ENCODE assay signal across 20 cellular contexts in the genomic region with DNA sequence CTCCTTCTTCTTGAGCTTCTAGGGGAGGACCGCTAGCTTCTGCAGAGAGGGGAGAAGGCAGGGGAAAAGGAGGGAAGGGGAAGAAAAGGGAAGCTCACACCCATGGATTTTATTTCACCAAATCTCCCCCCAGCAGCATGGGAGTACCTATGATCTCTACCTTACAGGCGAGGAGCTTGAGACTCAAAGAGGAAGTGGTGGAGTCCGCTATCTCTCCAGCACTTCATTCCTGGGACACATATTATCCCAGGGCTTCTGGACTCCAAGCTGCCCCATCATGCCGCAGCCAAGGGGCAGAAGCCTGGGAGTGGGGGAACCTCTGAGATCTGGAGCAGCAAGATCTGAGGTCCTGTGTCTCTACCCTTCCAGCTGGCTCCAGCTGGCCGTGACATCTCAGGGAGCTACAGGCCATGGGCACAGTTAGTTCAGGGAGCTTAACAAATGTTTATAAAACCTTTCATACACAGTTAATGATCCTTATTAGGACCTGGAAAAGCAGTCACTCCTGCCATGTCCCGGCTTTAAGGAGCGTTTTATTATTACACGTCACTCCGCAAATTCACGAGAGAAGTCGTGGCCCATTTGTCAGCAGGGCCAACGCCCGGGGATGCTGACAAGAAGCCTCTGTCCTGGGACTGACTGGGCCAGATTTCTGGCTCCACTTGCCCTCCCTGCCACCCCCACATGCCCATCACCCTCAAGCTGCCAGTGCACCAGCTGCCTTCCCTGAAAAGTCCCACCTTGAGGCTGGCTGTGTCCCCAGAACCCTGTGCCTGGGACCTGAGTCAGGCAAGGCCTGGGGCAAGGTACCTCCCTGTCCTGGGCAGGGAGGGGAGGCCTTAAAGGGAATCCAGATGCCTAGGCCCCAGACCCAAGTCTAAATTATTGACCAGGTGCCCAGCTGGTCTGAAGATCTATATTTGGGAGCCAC.
DNase-seq lines count a peak whose midpoint lies in the region; ATAC-seq, FAIRE-seq and TF ChIP-seq lines count a peak whose summit lies in the region.
"Had no signal": no experiment of that assay in that cellular context is flagged by ENCODE, and none has a peak within 500 bp of the region (broad histone marks: within the 10 kb centered on the region; RNA-seq: fewer than 3 reads in every experiment).

No MANE protein-coding gene starts in this region.

- TF ChIP-seq POLR2A in prostate gland (IDR thresholded peaks at IDR 0.05) (no peak), GM12892 (IDR thresholded peaks at IDR 0.05; ENCODE audit: low read depth, low read length) (no peak)

- no peak for ATAC-seq in right cardiac atrium
- ATAC-seq in left cardiac atrium = no peak
- ATAC-seq: activated CD8-positive, alpha-beta memory T cell treated with anti-CD3 and anti-CD28 coated beads, Interleukin-2, amount 10 ng/mL, durations not matched to agents 7 days and 5 days had no signal

- H3K9ac ChIP-seq in smooth muscle cell (ENCODE audit: low read depth) = no peak overlapping the region
- H3K9ac ChIP-seq: parathyroid adenoma had no signal

- no peak overlapping the region for H2AFZ ChIP-seq in smooth muscle cell (ENCODE audit: low read depth)
- H2AFZ ChIP-seq: parathyroid adenoma had no signal

- H3K27me3 ChIP-seq in right cardiac atrium (ENCODE audit: control insufficient read depth, insufficient read depth) (no peaks in the 10 kb centered on the region), prostate gland (replicated peaks; ENCODE audit: insufficient read depth) (no peaks in the 10 kb centered on the region), smooth muscle cell (ENCODE audit: low read depth) (no peaks in the 10 kb centered on the region)
- H3K27me3 ChIP-seq: colonic mucosa, right lobe of liver had no signal

- peaks cover 5% of the 10 kb centered on the region for H3K4me1 ChIP-seq in right cardiac atrium (ENCODE audit: control insufficient read depth, insufficient read depth, low read length)
- no peaks in the 10 kb centered on the region for H3K4me1 ChIP-seq in prostate gland (replicated peaks)
- no peaks in the 10 kb centered on the region for H3K4me1 ChIP-seq in urinary bladder (ENCODE audit: insufficient read depth)
- peaks cover 5% of the 10 kb centered on the region for H3K4me1 ChIP-seq in smooth muscle cell (ENCODE audit: low read depth)
- H3K4me1 ChIP-seq: colonic mucosa, right lobe of liver had no signal

- H3K4me3 ChIP-seq in right cardiac atrium (ENCODE audit: low read length) (no peak overlapping the region), fibroblast of villous mesenchyme (ENCODE audit: low read depth, low read length) (no peak overlapping the region), prostate gland (no peak overlapping the region), urinary bladder (ENCODE audit: low read depth, low read length) (no peak overlapping the region), smooth muscle cell (no peak overlapping the region)
- H3K4me3 ChIP-seq: colonic mucosa, right lobe of liver had no signal

- H3K36me3 ChIP-seq in prostate gland = no peaks in the 10 kb centered on the region
- no peaks in the 10 kb centered on the region for H3K36me3 ChIP-seq in urinary bladder (ENCODE audit: insufficient read depth)
- H3K36me3 ChIP-seq in smooth muscle cell (ENCODE audit: low read depth) = no peaks in the 10 kb centered on the region
- H3K36me3 ChIP-seq: colonic mucosa, right lobe of liver had no signal

- H3F3A ChIP-seq in smooth muscle cell (ENCODE audit: low read depth) = peaks cover 9% of the 10 kb centered on the region

- WGBS in right cardiac atrium = 73% methylated on average over 13 of the region's 13 CpGs
- WGBS in prostate gland = 66% methylated on average over 13 of the region's 13 CpGs
- WGBS in urinary bladder = 51% methylated on average over 13 of the region's 13 CpGs
- WGBS in smooth muscle cell (ENCODE audit: low lambda C conversion rate) = 73% methylated on average over 13 of the region's 13 CpGs

- no peak overlapping the region for H3K4me2 ChIP-seq in smooth muscle cell

- H3K27ac ChIP-seq in right cardiac atrium (ENCODE audit: low read length) (no peak overlapping the region), prostate gland (peak overlapping the region; percentile 61 to 69), urinary bladder (ENCODE audit: low read depth) (peak overlapping the region; percentile 79), smooth muscle cell (ENCODE audit: low read depth) (no peak overlapping the region)
- H3K27ac ChIP-seq: colonic mucosa, parathyroid adenoma, right lobe of liver had no signal

- no peaks in the 10 kb centered on the region for H4K20me1 ChIP-seq in smooth muscle cell (ENCODE audit: low read depth)

- no peaks in the 10 kb centered on the region for H3K9me3 ChIP-seq in right cardiac atrium (ENCODE audit: control insufficient read depth, low read length)
- H3K9me3 ChIP-seq in prostate gland = no peaks in the 10 kb centered on the region
- no peaks in the 10 kb centered on the region for H3K9me3 ChIP-seq in smooth muscle cell (replicated peaks; ENCODE audit: low read depth)
- H3K9me3 ChIP-seq: colonic mucosa, right lobe of liver had no signal

- FAIRE-seq in GM12892 (lab: Jason Lieb, UNC) = no peak
- FAIRE-seq: GM18507, HepG2 had no signal

- H3K79me2 ChIP-seq in smooth muscle cell (ENCODE audit: low read depth) = no peaks in the 10 kb centered on the region
- H3K79me2 ChIP-seq: parathyroid adenoma had no signal

- DNase-seq in right cardiac atrium (peak in 2 of 3 donors; percentile 27 to 49), left cardiac atrium (no peak), fibroblast of villous mesenchyme (ENCODE audit: low read depth) (peak; percentile 62), prostate gland (ENCODE audit: low spot score) (no peak), GM12892 (ENCODE audit: insufficient read length) (no peak), NCI-H2196 treated with DMSO at 0.1 percent for 48 hours (lab: John Stamatoyannopoulos, UW; ENCODE audit: unreplicated experiment) (no peak), smooth muscle cell (lab: John Stamatoyannopoulos, UW; ENCODE audit: unreplicated experiment) (no peak)
- DNase-seq: activated CD8-positive, alpha-beta memory T cell treated with anti-CD3 and anti-CD28 coated beads, Interleukin-2, amount 10 ng/mL, durations not matched to agents 7 days and 5 days; amygdala; CD4-positive, alpha-beta T cell; colonic mucosa; NCI-H1105; NCI-H1930; NCI-H446; nephron progenitor cell had no signal

- intact Hi-C loops in right cardiac atrium (cut with DNase I) (no loop called here), left cardiac atrium (cut with DNase I) (no loop called here), prostate gland (cut with DNase I) (no loop called here)

- TF ChIP-seq CTCF in fibroblast of villous mesenchyme (IDR thresholded peaks at IDR 0.05; ENCODE audit: insufficient read depth, low read depth, low read length) (no peak), prostate gland (IDR thresholded peaks at IDR 0.05) (no peak), smooth muscle cell (IDR thresholded peaks at IDR 0.05; ENCODE audit: borderline replicate concordance, insufficient read depth, poor library complexity, severe bottlenecking) (no peak)

Comparison
In these comparisons a context has a peak if more than half of its experiments do, and no peak if none do; other contexts are left out.
1. DNase-seq: peak in right cardiac atrium (2 of 3) and fibroblast of villous mesenchyme (single experiment); none in left cardiac atrium (single experiment), prostate gland (single experiment), GM12892 (single experiment), NCI-H2196 treated with DMSO at 0.1 percent for 48 hours (single experiment) and smooth muscle cell (single experiment).
2. H3K27ac ChIP-seq: peak in prostate gland (2 of 2) and urinary bladder (single experiment); none in right cardiac atrium (single experiment) and smooth muscle cell (single experiment).